In genomic region chr19:33780251-33780650, GRCh38 we compare ENCODE assay signal across 28 cellular contexts.
"Had no signal": no experiment of that assay in that cellular context is flagged by ENCODE, and none has a peak within 500 bp of the region (broad histone marks: within the 10 kb centered on the region; RNA-seq: fewer than 3 reads in every experiment).

No MANE protein-coding gene starts in this region.

- H3K27ac ChIP-seq: ascending aorta, brain microvascular endothelial cell, gastroesophageal sphincter, lower lobe of right lung, neural progenitor cell, parathyroid adenoma, stomach, tibial artery, upper lobe of right lung, WERI-Rb-1 had no signal

- H3K36me3 ChIP-seq: ascending aorta, brain microvascular endothelial cell, gastroesophageal sphincter, heart left ventricle, lower lobe of right lung, neural progenitor cell, right atrium auricular region, stomach, tibial artery, upper lobe of right lung, WERI-Rb-1 had no signal

- H3K4me1 ChIP-seq: neural progenitor cell, parathyroid adenoma, upper lobe of right lung had no signal

- H3K4me3 ChIP-seq: gastroesophageal sphincter, heart left ventricle, lower lobe of right lung, neural progenitor cell, right atrium auricular region, smooth muscle cell, stomach, upper lobe of right lung had no signal

- DNase-seq: activated CD4-positive, alpha-beta memory T cell treated with anti-CD3 and anti-CD28 coated beads for 36 hours; activated CD4-positive, alpha-beta T cell treated with anti-CD3 and anti-CD28 coated beads, Interleukin-2, amount 10 ng/mL, durations not matched to agents 24 days and 14 days; activated CD8-positive, alpha-beta memory T cell treated with anti-CD3 and anti-CD28 coated beads, Interleukin-2, amount 50 U/mL, for 4 hours; activated effector memory CD4-positive, alpha-beta T cell treated with anti-CD3 and anti-CD28 coated beads, Interleukin-2, amount 50 U/mL, for 16 hours; activated naive CD4-positive, alpha-beta T cell treated with anti-CD3 and anti-CD28 coated beads, Interleukin-2, amount 10 ng/mL, durations not matched to agents 7 days and 5 days; activated naive CD8-positive, alpha-beta T cell treated with anti-CD3 and anti-CD28 coated beads, Interleukin-2, amount 10 ng/mL, durations not matched to agents 7 days and 5 days; activated T-cell treated with anti-CD3 and anti-CD28 coated beads, Interleukin-2, amount 50 U/mL, for 1 hour; brain microvascular endothelial cell; caudate nucleus; lower lobe of right lung; mesenchymal stem cell; natural killer cell; occipital lobe; stimulated activated CD4-positive, alpha-beta T cell treated with anti-CD3 and anti-CD28 coated beads, Interleukin-1b, Interleukin-23, amount 100 ng/mL, for 48 hours; stimulated activated CD4-positive, alpha-beta T cell treated with anti-CD3 and anti-CD28 coated beads, Interleukin-4, amount 100 ng/mL, for 4 hours; stimulated activated CD8-positive, alpha-beta memory T cell treated with anti-CD3 and anti-CD28 coated beads, Interleukin-4, amount 100 ng/mL, for 48 hours; stomach; T-helper 2 cell; tibial artery; upper lobe of right lung had no signal

- H3K9me3 ChIP-seq: ascending aorta, gastroesophageal sphincter, heart left ventricle, lower lobe of right lung, right atrium auricular region, stomach, tibial artery, upper lobe of right lung had no signal
